8 cellular contexts compared by ENCODE assay signal in genomic region chr3:120595788-120596115, GRCh38. TPM values are rescaled to one million over a fixed set of nuclear protein-coding genes. Genes with fewer than 3 reads are reported as not detected.
DNase-seq lines count a peak whose midpoint lies in the region; ATAC-seq, FAIRE-seq and TF ChIP-seq lines count a peak whose summit lies in the region.

No MANE protein-coding gene starts in this region.

- no peak for TF ChIP-seq CTCF in heart right ventricle (IDR thresholded peaks at IDR 0.05)
- TF ChIP-seq CTCF in brain microvascular endothelial cell (IDR thresholded peaks at IDR 0.05; ENCODE audit: low read depth, low read length, missing control alignments) = no peak
- no peak for TF ChIP-seq CTCF in upper lobe of right lung (IDR thresholded peaks at IDR 0.05)

- H3K27ac ChIP-seq in heart right ventricle (peak overlapping the region in 9 of 10 donors; percentile 82 to 99 (median 96)), brain microvascular endothelial cell (no peak overlapping the region), mesenchymal stem cell (ENCODE audit: low read length, poor library complexity, severe bottlenecking) (peak overlapping the region; percentile 19), upper lobe of right lung (peak overlapping the region; percentile 93)

- no peak overlapping the region for H3K23ac ChIP-seq in mesenchymal stem cell (ENCODE audit: low read length in 2 of 2)

- no peak for DNase-seq in heart right ventricle
- DNase-seq in left ventricle myocardium superior = no peak
- no peak for DNase-seq in brain microvascular endothelial cell
- DNase-seq in mesenchymal stem cell = no peak
- DNase-seq in upper lobe of right lung = no peak
- no peak for DNase-seq in NCI-H524 treated with DMSO at 0.1 percent for 48 hours (lab: John Stamatoyannopoulos, UW)
- DNase-seq in urothelium cell line (ENCODE audit: low spot score) = no peak

- no peak for FAIRE-seq in urothelium cell line (lab: Jason Lieb, UNC)

- H2AFZ ChIP-seq in mesenchymal stem cell (ENCODE audit: low read depth, low read length) = peak overlapping the region; percentile 66

- H3K36me3 ChIP-seq in heart right ventricle (peaks cover 0 to 35% (median 5%) of the 10 kb centered on the region in 9 donors), brain microvascular endothelial cell (replicated peaks) (peaks cover 5% of the 10 kb centered on the region), mesenchymal stem cell (ENCODE audit: control insufficient read depth in 1 of 2, insufficient read depth in 2 of 2, low read depth in 1 of 2, low read length in 2 of 2) (peaks cover 4 to 29% of the 10 kb centered on the region in 2 experiments), upper lobe of right lung (peaks cover 29% of the 10 kb centered on the region)

- H2AK5ac ChIP-seq in mesenchymal stem cell (ENCODE audit: low read length, severe bottlenecking) = no peak overlapping the region

- no peaks in the 10 kb centered on the region for H3K79me1 ChIP-seq in mesenchymal stem cell (replicated peaks; ENCODE audit: low read length, poor library complexity, severe bottlenecking)

- no peak overlapping the region for H3K14ac ChIP-seq in mesenchymal stem cell (ENCODE audit: low read length in 2 of 2)

- no peak for ATAC-seq in heart right ventricle
- ATAC-seq in left ventricle myocardium superior = no peak
- no peak for ATAC-seq in upper lobe of right lung
- no peak for ATAC-seq in HG02642 (IDR thresholded peaks at IDR 0.05; ENCODE audit: poor library complexity, unreplicated experiment)

- peak overlapping the region; percentile 60 to 87 for H3K4ac ChIP-seq in mesenchymal stem cell (ENCODE audit: low read depth in 1 of 2, low read length in 2 of 2)

- H3K4me3 ChIP-seq in heart right ventricle (peak overlapping the region in 9 of 10 donors; percentile 55 to 99 (median 91)), brain microvascular endothelial cell (ENCODE audit: low read depth, low read length) (peak overlapping the region; percentile 80), mesenchymal stem cell (ENCODE audit: insufficient read depth in 1 of 2, low read depth in 1 of 2, low read length in 2 of 2) (peak overlapping the region; percentile 63 to 93), upper lobe of right lung (peak overlapping the region; percentile 89)

- peak overlapping the region; percentile 81 for H4K8ac ChIP-seq in mesenchymal stem cell (ENCODE audit: low read length)

- H2BK12ac ChIP-seq in mesenchymal stem cell (ENCODE audit: low read length in 2 of 2) = no peak overlapping the region

- H2BK15ac ChIP-seq in mesenchymal stem cell (ENCODE audit: low read depth, poor library complexity, severe bottlenecking) = peak overlapping the region; percentile 63

- intact Hi-C loops in heart right ventricle (cut with DNase I) (loop anchor here in 6 of 10 donors (1.0 to 5.0 kb wide), 3 partner anchors 35 to 147 kb away; partner anchors contain the start of genes GTF2E1 (in 5 of the 6) and RABL3 (in 5 of the 6)), left ventricle myocardium superior (cut with micrococcal nuclease) (no loop called here), upper lobe of right lung (cut with DNase I) (no loop called here)

- H3K4me1 ChIP-seq in heart right ventricle = peaks cover 9 to 46% (median 34%) of the 10 kb centered on the region in 9 donors
- no peaks in the 10 kb centered on the region for H3K4me1 ChIP-seq in mesenchymal stem cell (ENCODE audit: control insufficient read depth, insufficient read depth, low read depth, low read length)
- peaks cover 26% of the 10 kb centered on the region for H3K4me1 ChIP-seq in upper lobe of right lung

- in situ Hi-C loops in brain microvascular endothelial cell (cut with HindIII; ENCODE audit: low pct_ligation_motif_present, low sequenced_read_pairs) = no loop called here

- WGBS in heart right ventricle, 2 donors = 2 to 3% methylated on average over 4 of the region's 4 CpGs
- WGBS in mesenchymal stem cell = 0% methylated on average over 2 of the region's 4 CpGs

- peak overlapping the region; percentile 83 for H3K4me2 ChIP-seq in mesenchymal stem cell (ENCODE audit: low read length, poor library complexity, severe bottlenecking)

- no peak overlapping the region for H2BK5ac ChIP-seq in mesenchymal stem cell (ENCODE audit: low read depth, low read length, poor library complexity, severe bottlenecking)

- H3K18ac ChIP-seq in mesenchymal stem cell (ENCODE audit: low read depth in 1 of 2, low read length in 2 of 2) = peak overlapping the region; percentile 75 to 97

- peak overlapping the region; percentile 99 for H3K9ac ChIP-seq in mesenchymal stem cell (ENCODE audit: low read length)

- H3K9me3 ChIP-seq in heart right ventricle (no peaks in the 10 kb centered on the region), mesenchymal stem cell (ENCODE audit: control insufficient read depth, low read length) (no peaks in the 10 kb centered on the region), upper lobe of right lung (no peaks in the 10 kb centered on the region)

- no peak overlapping the region for H2BK120ac ChIP-seq in mesenchymal stem cell (ENCODE audit: low read depth, low read length)

- H3K27me3 ChIP-seq in heart right ventricle (no peaks in the 10 kb centered on the region), brain microvascular endothelial cell (replicated peaks) (no peaks in the 10 kb centered on the region), mesenchymal stem cell (ENCODE audit: control insufficient read depth in 1 of 2, insufficient read depth in 1 of 2, low read length in 2 of 2) (no peaks in the 10 kb centered on the region), upper lobe of right lung (no peaks in the 10 kb centered on the region)

- H4K91ac ChIP-seq in mesenchymal stem cell (ENCODE audit: low read length) = peak overlapping the region; percentile 72

RNA-seq across cellular contexts. Expression of gene NDUFB4, which starts 0.4 kb away (rescaled TPM):
- total RNA-seq in heart right ventricle (100 to 1,000 TPM; 347 to 581 (median 535) TPM), left ventricle myocardium superior (645 TPM), upper lobe of right lung (90.8 TPM)
- polyA plus RNA-seq in heart right ventricle = 100 to 1,000 TPM; 527 to 567 TPM
- polyA plus RNA-seq in mesenchymal stem cell (2013, experiment 1 of 2) = 376 TPM
- polyA plus RNA-seq in mesenchymal stem cell (2013, experiment 2 of 2) = 362 TPM

Comparison
In these comparisons a context has a peak if more than half of its experiments do, and no peak if none do; other contexts are left out.
1. intact Hi-C loops: an anchor here in heart right ventricle (1.0 to 5.0 kb wide); none called in left ventricle myocardium superior and upper lobe of right lung.